ENCODE assay signal across 8 cellular contexts in genomic region chr17:80145076-80146075, GRCh38. TPM values are rescaled to one million over a fixed set of nuclear protein-coding genes. Genes with fewer than 3 reads are reported as not detected.
DNase-seq lines count a peak whose midpoint lies in the region; ATAC-seq, FAIRE-seq and TF ChIP-seq lines count a peak whose summit lies in the region.

No MANE protein-coding gene starts in this region.

- no peak overlapping the region for H3K9ac ChIP-seq in rectal smooth muscle tissue (ENCODE audit: low read length)

- H3K27me3 ChIP-seq in esophagus muscularis mucosa (no peaks in the 10 kb centered on the region), rectal smooth muscle tissue (ENCODE audit: control insufficient read depth, insufficient read depth, low read length) (no peaks in the 10 kb centered on the region)

- no peak for DNase-seq in GM12892 (ENCODE audit: insufficient read length)
- peak; percentile 22 for DNase-seq in RPMI8226
- no peak for DNase-seq in esophagus muscularis mucosa (ENCODE audit: extremely low spot score)
- no peak for DNase-seq in D721Med (ENCODE audit: insufficient read length, low spot score)
- DNase-seq in effector CD4-positive, alpha-beta T cell: no peak
- DNase-seq in SHP77 (lab: John Stamatoyannopoulos, UW): no peak

- intact Hi-C loops in esophagus muscularis mucosa (cut with DNase I): loop anchor here (5.0 kb wide), 2 partner anchors 43 to 117 kb away; partner anchors contain the start of genes GAA and RNF213

- no peak for ATAC-seq in GM21619 (IDR thresholded peaks at IDR 0.05; ENCODE audit: unreplicated experiment)

- H3K36me3 ChIP-seq in esophagus muscularis mucosa (peaks cover 21 to 39% (median 37%) of the 10 kb centered on the region in 4 donors), rectal smooth muscle tissue (ENCODE audit: control insufficient read depth, insufficient read depth, low read length) (peaks cover 26% of the 10 kb centered on the region)

- H3K4me3 ChIP-seq in esophagus muscularis mucosa (peak overlapping the region; percentile 92 to 98 (median 96)), rectal smooth muscle tissue (ENCODE audit: low read length) (peak overlapping the region; percentile 98)

- H3K4me1 ChIP-seq in esophagus muscularis mucosa (peaks cover 22 to 41% (median 36%) of the 10 kb centered on the region in 4 donors), rectal smooth muscle tissue (ENCODE audit: control insufficient read depth, insufficient read depth, low read length) (peaks cover 7% of the 10 kb centered on the region)

- TF ChIP-seq EP300 in esophagus muscularis mucosa (IDR thresholded peaks at IDR 0.05): no peak

- FAIRE-seq in GM12892 (lab: Jason Lieb, UNC) (peak; percentile 21), D721Med (lab: Jason Lieb, UNC) (no peak)

- TF ChIP-seq POLR2A in GM12892 (IDR thresholded peaks at IDR 0.05; ENCODE audit: low read depth, low read length) (no peak), esophagus muscularis mucosa (IDR thresholded peaks at IDR 0.05; ENCODE audit: low read depth) (no peak)

- peak overlapping the region in 3 of 4 donors; percentile 96 to 98 (median 97) for H3K27ac ChIP-seq in esophagus muscularis mucosa (replicated peaks in 1 of 4)
- H3K27ac ChIP-seq in rectal smooth muscle tissue (ENCODE audit: low read depth, low read length): no peak overlapping the region

- TF ChIP-seq CTCF in esophagus muscularis mucosa (IDR thresholded peaks at IDR 0.05) (no peak), D721Med (IDR thresholded peaks at IDR 0.05; ENCODE audit: insufficient read depth, missing control alignments) (no peak)

- H3K9me3 ChIP-seq in esophagus muscularis mucosa: no peaks in the 10 kb centered on the region

- 46% methylated on average over 10 of the region's 10 CpGs for WGBS in esophagus muscularis mucosa

RNA-seq across cellular contexts. Expression of gene EIF4A3, which starts 1.6 kb away (rescaled TPM):
- 114 TPM for polyA plus RNA-seq in GM12892 (2012; ENCODE audit: missing spikeins)
- 10 to 100 TPM; 31.0 to 61.0 (median 39.8) TPM for total RNA-seq in esophagus muscularis mucosa

RNA-seq across cellular contexts. Expression of gene CARD14, which starts 24.5 kb away (rescaled TPM):
- 0.21 TPM for polyA plus RNA-seq in GM12892 (2012; ENCODE audit: missing spikeins)
- total RNA-seq in esophagus muscularis mucosa: under 1 TPM in 3 of 4 donors, not detected in 1; 0.23 to 0.33 (median 0.32) TPM

RNA-seq across cellular contexts. Expression of gene GAA, which starts 44.0 kb away (rescaled TPM):
- 8.3 TPM for polyA plus RNA-seq in GM12892 (2012; ENCODE audit: missing spikeins)
- total RNA-seq in esophagus muscularis mucosa: 10 to 100 TPM; 65.4 to 84.4 (median 73.7) TPM
